In genomic region chr20:51388756-51389542, GRCh38 we compare ENCODE assay signal across 13 cellular contexts.
DNase-seq lines count a peak whose midpoint lies in the region; ATAC-seq, FAIRE-seq and TF ChIP-seq lines count a peak whose summit lies in the region.
"Had no signal": no experiment of that assay in that cellular context is flagged by ENCODE, and none has a peak within 500 bp of the region (broad histone marks: within the 10 kb centered on the region; RNA-seq: fewer than 3 reads in every experiment).

No MANE protein-coding gene starts in this region.

- POLR2A ChIA-PET in CD4-positive, alpha-beta memory T cell (lab: Charles Lee; ENCODE audit: partially characterized antibody), result interaction anchor here (0.7 to 5.6 kb wide), 3 partner anchors 12 to 153 kb away, joined by 3 to 43 read pairs (median 4); no protein-coding TSS in a partner anchor

- H3K36me3 Mint-ChIP-seq in CD4-positive, alpha-beta memory T cell, result peaks cover 35 to 62% of the 10 kb centered on the region in 2 donors
- no peaks in the 10 kb centered on the region for H3K36me3 Mint-ChIP-seq in GM23338 (ENCODE audit: low read depth)
- H3K36me3 Mint-ChIP-seq in astrocyte (ENCODE audit: low read depth, unreplicated experiment), result peaks cover 2% of the 10 kb centered on the region
- H3K36me3 Mint-ChIP-seq in memory B cell, result peaks cover 12% of the 10 kb centered on the region
- H3K36me3 Mint-ChIP-seq in Calu3 (ENCODE audit: insufficient read depth, unreplicated experiment), result no peaks in the 10 kb centered on the region

- FAIRE-seq in astrocyte (lab: Jason Lieb, UNC), result no peak

- H3K4me1 Mint-ChIP-seq in CD4-positive, alpha-beta memory T cell, result peaks cover 29 to 68% (median 51%) of the 10 kb centered on the region in 4 donors
- H3K4me1 Mint-ChIP-seq in GM23338 (peaks cover 51% of the 10 kb centered on the region), astrocyte (ENCODE audit: low read depth, unreplicated experiment) (peaks cover 35% of the 10 kb centered on the region), memory B cell (peaks cover 14% of the 10 kb centered on the region), Calu3 (ENCODE audit: low read depth, unreplicated experiment) (peaks cover 1% of the 10 kb centered on the region)

- peaks cover 21% of the 10 kb centered on the region for H3K36me3 ChIP-seq in CD4-positive, alpha-beta memory T cell (ENCODE audit: insufficient read depth, low read length)
- H3K36me3 ChIP-seq in GM23338 (ENCODE audit: insufficient read depth) (no peaks in the 10 kb centered on the region), astrocyte (ENCODE audit: insufficient read depth, low read length) (peaks cover 3% of the 10 kb centered on the region)
- H3K36me3 ChIP-seq: ascending aorta had no signal

- H3K9ac ChIP-seq in astrocyte (ENCODE audit: low read length), result peak overlapping the region; percentile 42

- H3K4me2 ChIP-seq in GM23338 (0 out of 2 replicates have a peak overlapping the region, but pooled peaks have one; percentile 39), astrocyte (ENCODE audit: low read length) (peak overlapping the region; percentile 52)

- no peaks in the 10 kb centered on the region for H3K27me3 ChIP-seq in CD4-positive, alpha-beta memory T cell (ENCODE audit: insufficient read depth, low read length)
- H3K27me3 ChIP-seq in GM23338 (ENCODE audit: insufficient read depth) (no peaks in the 10 kb centered on the region), astrocyte (ENCODE audit: insufficient read depth, low read length) (no peaks in the 10 kb centered on the region)
- H3K27me3 ChIP-seq: ascending aorta had no signal

- intact Hi-C loops in CD4-positive, alpha-beta memory T cell (cut with micrococcal nuclease), result loop anchor here (5.0 kb wide), 1 partner anchor 33 kb away; no protein-coding TSS in a partner anchor
- intact Hi-C loops in Calu3 (cut with micrococcal nuclease; ENCODE audit: unreplicated experiment), result loop anchor here (2.0 kb wide), 1 partner anchor 152 kb away; no protein-coding TSS in a partner anchor

- no peaks in the 10 kb centered on the region for H3K9me3 ChIP-seq in CD4-positive, alpha-beta memory T cell (ENCODE audit: control insufficient read depth in 1 of 2, low read length in 2 of 2)
- H3K9me3 ChIP-seq in astrocyte (ENCODE audit: insufficient read depth, low read depth, low read length), result no peaks in the 10 kb centered on the region
- H3K9me3 ChIP-seq: ascending aorta had no signal

- H3K4me3 Mint-ChIP-seq in CD4-positive, alpha-beta memory T cell, result peak overlapping the region in 2 of 8 donors; percentile 11 to 50
- H3K4me3 Mint-ChIP-seq in GM23338 (no peak overlapping the region; the same call in 2 of the 3 replicates), astrocyte (ENCODE audit: unreplicated experiment) (no peak overlapping the region), memory B cell (no peak overlapping the region), Calu3 (ENCODE audit: low read depth, unreplicated experiment) (no peak overlapping the region)
- H3K4me3 Mint-ChIP-seq: stimulated activated memory B cell treated with anti-CD40 and anti-IgM and Interleukin-4, amounts not matched to agents 10 μg/mL and 1 μg/mL and 100 μg/mL, for 72 hours had no signal

- no peak overlapping the region for H3K4me3 ChIP-seq in CD4-positive, alpha-beta memory T cell (ENCODE audit: low read length in 2 of 2)
- H3K4me3 ChIP-seq in GM23338, result no peak overlapping the region
- H3K4me3 ChIP-seq in astrocyte (ENCODE audit: insufficient read depth, low read depth, low read length), result no peak overlapping the region
- H3K4me3 ChIP-seq: ascending aorta had no signal

- H3K9me3 Mint-ChIP-seq in CD4-positive, alpha-beta memory T cell, result peaks cover 0 to 2% (median 0%) of the 10 kb centered on the region in 8 donors
- H3K9me3 Mint-ChIP-seq in GM23338, result no peaks in the 10 kb centered on the region
- no peaks in the 10 kb centered on the region for H3K9me3 Mint-ChIP-seq in astrocyte (ENCODE audit: unreplicated experiment)
- H3K9me3 Mint-ChIP-seq in memory B cell, result no peaks in the 10 kb centered on the region
- no peaks in the 10 kb centered on the region for H3K9me3 Mint-ChIP-seq in Calu3 (ENCODE audit: low read depth, unreplicated experiment)
- H3K9me3 Mint-ChIP-seq: stimulated activated memory B cell treated with anti-CD40 and anti-IgM and Interleukin-4, amounts not matched to agents 10 μg/mL and 1 μg/mL and 100 μg/mL, for 72 hours had no signal

- H3K9me2 ChIP-seq in GM23338 (ENCODE audit: insufficient read depth), result no peaks in the 10 kb centered on the region

- CTCF ChIA-PET in CD4-positive, alpha-beta memory T cell (lab: Charles Lee; ENCODE audit: partially characterized antibody), result interaction anchor here (0.9 to 3.8 kb wide), 8 partner anchors 10 to 234 kb away, joined by 3 to 31 read pairs (median 4); no protein-coding TSS in a partner anchor
- CTCF ChIA-PET in Calu3 (lab: Charles Lee), result interaction anchor here (1.5 kb wide), 1 partner anchor 9 kb away, joined by 3 read pairs; no protein-coding TSS in a partner anchor

- H2AFZ ChIP-seq in GM23338 (no peak overlapping the region), astrocyte (ENCODE audit: low read depth, low read length) (no peak overlapping the region)

- no peak for DNase-seq in CD4-positive, alpha-beta memory T cell
- no peak for DNase-seq in GM23338 (ENCODE audit: low spot score)
- DNase-seq in astrocyte (ENCODE audit: low read depth), result no peak
- DNase-seq in memory B cell (ENCODE audit: low spot score in 2 of 2), result no peak
- DNase-seq in NCI-H524 treated with DMSO at 0.1 percent for 48 hours (lab: John Stamatoyannopoulos, UW), result no peak
- no peak for DNase-seq in Calu3
- DNase-seq: activated CD4-positive, alpha-beta T cell treated with anti-CD3 and anti-CD28 coated beads, Interleukin-2, amount 50 U/mL, for 48 hours; DMS53; NCI-H526 treated with DMSO at 0.1 percent for 48 hours had no signal

- no peak for TF ChIP-seq CTCF in GM23338 (conservative IDR thresholded peaks at IDR 0.05; ENCODE audit: low read depth in 2 of 2)
- no peak for TF ChIP-seq CTCF in astrocyte (IDR thresholded peaks at IDR 0.05; ENCODE audit: insufficient read depth, low read depth, low read length)
- no peak for TF ChIP-seq CTCF in Calu3 (IDR thresholded peaks at IDR 0.05; ENCODE audit: unreplicated experiment)

- no peaks in the 10 kb centered on the region for H3F3A ChIP-seq in GM23338 (replicated peaks; ENCODE audit: low read depth)

- no TSS peak for BruUV-seq in Calu3 (replicated peaks; lab: Mats Ljungman, UMichigan)

- H3K79me2 ChIP-seq in GM23338 (replicated peaks; ENCODE audit: insufficient read depth) (no peaks in the 10 kb centered on the region), astrocyte (ENCODE audit: insufficient read depth, low read length) (no peaks in the 10 kb centered on the region)

- H3K27me3 Mint-ChIP-seq in CD4-positive, alpha-beta memory T cell, result no peaks in the 10 kb centered on the region
- peaks cover 2% of the 10 kb centered on the region for H3K27me3 Mint-ChIP-seq in GM23338 (ENCODE audit: insufficient read depth, low read depth, poor library complexity)
- peaks cover 3% of the 10 kb centered on the region for H3K27me3 Mint-ChIP-seq in astrocyte (ENCODE audit: low read depth, unreplicated experiment)
- H3K27me3 Mint-ChIP-seq in memory B cell, result no peaks in the 10 kb centered on the region
- peaks cover 5% of the 10 kb centered on the region for H3K27me3 Mint-ChIP-seq in Calu3 (ENCODE audit: unreplicated experiment)
- H3K27me3 Mint-ChIP-seq: stimulated activated memory B cell treated with anti-CD40 and anti-IgM and Interleukin-4, amounts not matched to agents 10 μg/mL and 1 μg/mL and 100 μg/mL, for 72 hours had no signal

- no peaks in the 10 kb centered on the region for H4K20me1 ChIP-seq in GM23338 (replicated peaks; ENCODE audit: insufficient read depth)
- no peaks in the 10 kb centered on the region for H4K20me1 ChIP-seq in astrocyte (ENCODE audit: insufficient read depth, low read length)

- H3K4me1 ChIP-seq in CD4-positive, alpha-beta memory T cell (ENCODE audit: insufficient read depth, low read length), result peaks cover 57% of the 10 kb centered on the region
- H3K4me1 ChIP-seq in GM23338 (ENCODE audit: insufficient read depth) (peaks cover 46% of the 10 kb centered on the region), astrocyte (ENCODE audit: insufficient read depth, low read length) (peaks cover 24% of the 10 kb centered on the region)

- peak overlapping the region; percentile 12 for H3K27ac ChIP-seq in CD4-positive, alpha-beta memory T cell (ENCODE audit: low read depth, low read length)
- H3K27ac ChIP-seq in GM23338 (ENCODE audit: low read depth) (no peak overlapping the region), astrocyte (ENCODE audit: low read depth, low read length) (peak overlapping the region; percentile 24)

- peak overlapping the region; percentile 43 to 86 (median 63) for H3K27ac Mint-ChIP-seq in CD4-positive, alpha-beta memory T cell
- H3K27ac Mint-ChIP-seq in GM23338 (no peak overlapping the region), astrocyte (ENCODE audit: unreplicated experiment) (no peak overlapping the region), memory B cell (peak overlapping the region; percentile 81), Calu3 (ENCODE audit: unreplicated experiment) (no peak overlapping the region)

- ATAC-seq in GM23338, result no peak
- no peak for ATAC-seq in memory B cell (ENCODE audit: low read depth)
- no peak for ATAC-seq in GM21528 (IDR thresholded peaks at IDR 0.05; ENCODE audit: low FRiP score, unreplicated experiment)
- ATAC-seq in HG02870 (IDR thresholded peaks at IDR 0.05; ENCODE audit: unreplicated experiment), result no peak
- ATAC-seq: stimulated activated memory B cell treated with anti-CD40 and anti-IgM and Interleukin-4, amounts not matched to agents 10 μg/mL and 1 μg/mL and 100 μg/mL, for 72 hours had no signal

TF ChIP-seq in GM23338, 12 proteins besides CTCF, POLR2A, EP300 and RAD21 (continues in another document):
- TF ChIP-seq CREB1 (CRISPR knock-in tag; IDR thresholded peaks at IDR 0.05; ENCODE audit: low read depth) (no peak), ETS1 (IDR thresholded peaks at IDR 0.05) (no peak), NANOG (IDR thresholded peaks at IDR 0.05; ENCODE audit: borderline replicate concordance) (no peak), EZH2 (IDR thresholded peaks at IDR 0.05; ENCODE audit: low read depth, unreplicated experiment) (no peak)

Comparison
In these comparisons a context has a peak if more than half of its experiments do, and no peak if none do; other contexts are left out.
1. H3K27ac Mint-ChIP-seq: peak in CD4-positive, alpha-beta memory T cell (7 of 7) and memory B cell (single experiment); none in GM23338 (single experiment), astrocyte (single experiment) and Calu3 (single experiment).